Comparison of ENCODE assay signal across 23 cellular contexts in the genomic region with DNA sequence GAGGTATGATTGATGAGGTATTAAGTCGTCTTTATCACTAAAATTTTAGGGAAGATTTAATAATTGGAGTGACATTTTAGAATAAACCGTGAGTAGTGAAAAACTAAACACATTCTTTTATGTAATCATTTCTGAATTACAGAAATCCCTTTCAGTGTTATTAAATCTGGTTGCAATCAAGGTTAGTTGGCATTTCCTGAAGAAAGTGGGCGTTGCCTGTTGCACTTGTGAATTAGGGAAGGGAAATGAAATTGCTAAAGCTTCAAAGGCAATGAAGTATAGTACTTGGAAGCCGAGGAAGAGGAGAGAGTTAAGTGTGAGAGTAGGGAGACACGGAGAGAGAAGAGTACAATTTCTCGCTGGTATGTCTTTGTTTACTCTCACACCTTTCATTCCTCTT.
"Had no signal": no experiment of that assay in that cellular context is flagged by ENCODE, and none has a peak within 500 bp of the region (broad histone marks: within the 10 kb centered on the region; RNA-seq: fewer than 3 reads in every experiment).

No MANE protein-coding gene starts in this region.

- ATAC-seq: activated CD4-positive, alpha-beta T cell treated with anti-CD3 and anti-CD28 coated beads for 36 hours; activated T-helper 17 cell treated with anti-CD3 and anti-CD28 coated beads, Interleukin-2, amount 50 U/mL, for 72 hours; PC-3 had no signal

- H3K27ac ChIP-seq: colonic mucosa, WERI-Rb-1 had no signal

- H3K4me1 ChIP-seq: colonic mucosa had no signal

- H3K9me3 ChIP-seq: colonic mucosa had no signal

- H3K4me1 Mint-ChIP-seq: activated CD4-positive, alpha-beta memory T cell treated with anti-CD3 and anti-CD28 coated beads, Interleukin-2, amount 10 ng/mL, durations not matched to agents 7 days and 5 days; activated T-helper 17 cell treated with anti-CD3 and anti-CD28 coated beads, Interleukin-2, amount 50 U/mL, for 72 hours had no signal

- H3K4me3 Mint-ChIP-seq: activated CD4-positive, alpha-beta memory T cell treated with anti-CD3 and anti-CD28 coated beads, Interleukin-2, amount 10 ng/mL, durations not matched to agents 7 days and 5 days; activated CD4-positive, alpha-beta T cell treated with anti-CD3 and anti-CD28 coated beads for 36 hours; activated naive CD4-positive, alpha-beta T cell treated with anti-CD3 and anti-CD28 coated beads for 36 hours; activated naive CD8-positive, alpha-beta T cell; activated T-helper 17 cell treated with anti-CD3 and anti-CD28 coated beads, Interleukin-2, amount 50 U/mL, for 72 hours had no signal

- H3K36me3 ChIP-seq: colonic mucosa, WERI-Rb-1 had no signal

- H3K27ac Mint-ChIP-seq: activated CD4-positive, alpha-beta memory T cell treated with anti-CD3 and anti-CD28 coated beads, Interleukin-2, amount 10 ng/mL, durations not matched to agents 7 days and 5 days; activated CD4-positive, alpha-beta T cell treated with anti-CD3 and anti-CD28 coated beads for 36 hours; activated naive CD4-positive, alpha-beta T cell treated with anti-CD3 and anti-CD28 coated beads for 36 hours; activated naive CD8-positive, alpha-beta T cell; activated T-helper 17 cell treated with anti-CD3 and anti-CD28 coated beads, Interleukin-2, amount 50 U/mL, for 72 hours had no signal

- DNase-seq: activated CD4-positive, alpha-beta memory T cell treated with anti-CD3 and anti-CD28 coated beads, Interleukin-2, amount 10 ng/mL, durations not matched to agents 7 days and 5 days; activated CD4-positive, alpha-beta T cell treated with anti-CD3 and anti-CD28 coated beads for 36 hours; activated CD4-positive, alpha-beta T cell treated with anti-CD3 and anti-CD28 coated beads, Interleukin-2, amount 50 U/mL, for 1 hour; activated gamma-delta T cell; activated naive CD4-positive, alpha-beta T cell treated with anti-CD3 and anti-CD28 coated beads for 36 hours; activated T-cell treated with anti-CD3 and anti-CD28 coated beads for 4 hours; activated T-cell treated with anti-CD3 and anti-CD28 coated beads, Interleukin-2, amount 50 U/mL, for 48 hours; caudate nucleus; colonic mucosa; Kasumi-1; NCI-H1105; NCI-H146; NCI-H187 treated with DMSO at 0.1 percent for 48 hours; NCI-H2081 treated with DMSO at 0.1 percent for 48 hours; NCI-H345; NCI-H510A; NCI-H526 treated with DMSO at 0.1 percent for 48 hours; PC-3; SIG-M5; T-helper 1 cell; WERI-Rb-1 had no signal

- H3K36me3 Mint-ChIP-seq: activated naive CD8-positive, alpha-beta T cell had no signal

- H3K9me3 Mint-ChIP-seq: activated CD4-positive, alpha-beta memory T cell treated with anti-CD3 and anti-CD28 coated beads, Interleukin-2, amount 10 ng/mL, durations not matched to agents 7 days and 5 days; activated naive CD4-positive, alpha-beta T cell treated with anti-CD3 and anti-CD28 coated beads for 36 hours; activated T-helper 17 cell treated with anti-CD3 and anti-CD28 coated beads, Interleukin-2, amount 50 U/mL, for 72 hours had no signal

- H3K27me3 Mint-ChIP-seq: activated CD4-positive, alpha-beta memory T cell treated with anti-CD3 and anti-CD28 coated beads, Interleukin-2, amount 10 ng/mL, durations not matched to agents 7 days and 5 days; activated naive CD8-positive, alpha-beta T cell had no signal

- H3K27me3 ChIP-seq: colonic mucosa had no signal

- H3K4me3 ChIP-seq: colonic mucosa had no signal
